15 cellular contexts compared by ENCODE assay signal in genomic region chr3:16173696-16174355, GRCh38. TPM values are rescaled to one million over a fixed set of nuclear protein-coding genes. Genes with fewer than 3 reads are reported as not detected.
DNase-seq lines count a peak whose midpoint lies in the region; ATAC-seq lines count a peak whose summit lies in the region.
"Had no signal": no experiment of that assay in that cellular context is flagged by ENCODE, and none has a peak within 500 bp of the region (broad histone marks: within the 10 kb centered on the region; RNA-seq: fewer than 3 reads in every experiment).

No MANE protein-coding gene starts in this region.

- H3K36me3 ChIP-seq in CD8-positive, alpha-beta memory T cell (ENCODE audit: insufficient read depth, low read length), result no peaks in the 10 kb centered on the region
- H3K36me3 ChIP-seq: spleen had no signal

- H3K36me3 Mint-ChIP-seq in CD8-positive, alpha-beta memory T cell, result peaks cover 0 to 5% (median 0%) of the 10 kb centered on the region in 3 donors
- H3K36me3 Mint-ChIP-seq: naive thymus-derived CD4-positive, alpha-beta T cell; WTC11 had no signal

- H3K27me3 ChIP-seq in CD8-positive, alpha-beta memory T cell (ENCODE audit: insufficient read depth, low read length, poor library complexity, severe bottlenecking), result no peaks in the 10 kb centered on the region

- no peak overlapping the region for H3K4me3 Mint-ChIP-seq in CD8-positive, alpha-beta memory T cell
- H3K4me3 Mint-ChIP-seq: GM23338; naive thymus-derived CD4-positive, alpha-beta T cell; WTC11 had no signal

- no peaks in the 10 kb centered on the region for H3K4me1 ChIP-seq in CD8-positive, alpha-beta memory T cell (ENCODE audit: insufficient read depth, low read length)

- no peak for ATAC-seq in left lobe of liver
- ATAC-seq: GM23338; naive thymus-derived CD4-positive, alpha-beta T cell; WTC11 had no signal

- no peaks in the 10 kb centered on the region for H3K9me3 ChIP-seq in CD8-positive, alpha-beta memory T cell (ENCODE audit: low read length)
- H3K9me3 ChIP-seq: spleen had no signal

- H3K27ac ChIP-seq in substantia nigra (ENCODE audit: low read depth, low read length, poor library complexity, severe bottlenecking), result peak overlapping the region; percentile 89
- H3K27ac ChIP-seq in CD8-positive, alpha-beta memory T cell (ENCODE audit: low read depth, low read length), result no peak overlapping the region

- POLR2A ChIA-PET in CD8-positive, alpha-beta memory T cell (lab: Charles Lee), result no interaction called here

- CTCF ChIA-PET in CD8-positive, alpha-beta memory T cell (lab: Charles Lee), result no interaction called here

- peak; percentile 52 for DNase-seq in GM03348 (ENCODE audit: low spot score)
- DNase-seq in astrocyte of the hippocampus (ENCODE audit: low read depth, low spot score), result peak; percentile 53
- peak; percentile 23 for DNase-seq in left lobe of liver (ENCODE audit: low spot score)
- no peak for DNase-seq in substantia nigra (lab: John Stamatoyannopoulos, UW)
- no peak for DNase-seq in NOMO-1 treated with dmso at 0.1 percent for 144 hours (lab: John Stamatoyannopoulos, UW; ENCODE audit: unreplicated experiment)
- DNase-seq in CD8-positive, alpha-beta memory T cell, result no peak
- no peak for DNase-seq in activated naive CD4-positive, alpha-beta T cell (lab: John Stamatoyannopoulos, UW)
- DNase-seq in GM19238 (ENCODE audit: insufficient read length, low spot score), result no peak
- DNase-seq: activated T-cell treated with anti-CD3 and anti-CD28 coated beads for 4 hours; naive thymus-derived CD4-positive, alpha-beta T cell; NCI-H69; SIG-M5 had no signal

- peaks cover 3 to 35% of the 10 kb centered on the region in 2 donors for H3K27me3 Mint-ChIP-seq in CD8-positive, alpha-beta memory T cell

- no peak overlapping the region for H3K4me3 ChIP-seq in CD8-positive, alpha-beta memory T cell (ENCODE audit: low read length)
- H3K4me3 ChIP-seq: GM23338 had no signal

- no peak overlapping the region for H3K27ac Mint-ChIP-seq in CD8-positive, alpha-beta memory T cell
- H3K27ac Mint-ChIP-seq: GM23338; naive thymus-derived CD4-positive, alpha-beta T cell; WTC11 had no signal

- H3K4me1 Mint-ChIP-seq in CD8-positive, alpha-beta memory T cell, result peaks cover 0 to 11% (median 9%) of the 10 kb centered on the region in 3 donors

- no peaks in the 10 kb centered on the region for H3K9me3 Mint-ChIP-seq in CD8-positive, alpha-beta memory T cell

RNA-seq across cellular contexts. Expression of gene GALNT15, which starts 0.7 kb away (rescaled TPM):
- 2.7 TPM for total RNA-seq in left lobe of liver
- total RNA-seq in CD8-positive, alpha-beta memory T cell, result not detected
- not detected for polyA plus RNA-seq in CD8-positive, alpha-beta memory T cell
- polyA plus RNA-seq: naive thymus-derived CD4-positive, alpha-beta T cell had no signal

Comparison
In these comparisons a context has a peak if more than half of its experiments do, and no peak if none do; other contexts are left out.
1. DNase-seq: peak in GM03348 (single experiment), astrocyte of the hippocampus (single experiment) and left lobe of liver (single experiment); none in substantia nigra (0 of 49), NOMO-1 treated with dmso at 0.1 percent for 144 hours (single experiment), CD8-positive, alpha-beta memory T cell (0 of 5), activated naive CD4-positive, alpha-beta T cell (0 of 4) and GM19238 (single experiment).